Comparison of ENCODE assay signal across 20 cellular contexts in the genomic region with DNA sequence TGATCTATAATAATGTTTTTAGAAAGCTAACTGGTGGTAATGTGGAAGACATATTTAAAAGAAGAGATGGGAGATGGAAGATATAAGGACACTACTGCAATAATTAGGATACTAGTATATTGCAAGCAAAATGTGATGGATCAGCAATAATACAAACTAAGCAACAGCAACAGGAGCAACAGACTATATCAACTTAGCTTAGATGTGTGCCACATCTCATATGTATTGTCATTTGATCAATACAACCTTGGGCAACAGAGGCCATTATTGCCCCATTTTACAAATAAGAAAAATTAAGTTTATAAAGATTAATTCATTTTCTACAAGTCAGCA. TPM values are rescaled to one million over a fixed set of nuclear protein-coding genes. Genes with fewer than 3 reads are reported as not detected.
DNase-seq lines count a peak whose midpoint lies in the region; ATAC-seq and TF ChIP-seq lines count a peak whose summit lies in the region.
"Had no signal": no experiment of that assay in that cellular context is flagged by ENCODE, and none has a peak within 500 bp of the region (broad histone marks: within the 10 kb centered on the region; RNA-seq: fewer than 3 reads in every experiment).

No MANE protein-coding gene starts in this region.

- no peaks in the 10 kb centered on the region for H3K9me3 ChIP-seq in BLaER1
- no peaks in the 10 kb centered on the region for H3K9me3 ChIP-seq in SU-DHL-6 (ENCODE audit: insufficient read depth, low read length)
- no peaks in the 10 kb centered on the region for H3K9me3 ChIP-seq in heart left ventricle
- H3K9me3 ChIP-seq in ascending aorta = no peaks in the 10 kb centered on the region
- H3K9me3 ChIP-seq: sigmoid colon, SJSA1, tibial artery had no signal

- H3K27ac ChIP-seq in BLaER1 = no peak overlapping the region
- peak overlapping the region; percentile 95 for H3K27ac ChIP-seq in SU-DHL-6 (ENCODE audit: low read depth, low read length)
- H3K27ac ChIP-seq in heart left ventricle = peak overlapping the region in 3 of 12 donors; percentile 3 to 99 (median 25)
- H3K27ac ChIP-seq in ascending aorta = no peak overlapping the region
- H3K27ac ChIP-seq: sigmoid colon, SJSA1 had no signal

- H3K4me3 ChIP-seq in BLaER1 (no peak overlapping the region), GM12864 (ENCODE audit: low read depth, low read length) (peak overlapping the region; percentile 36), SU-DHL-6 (ENCODE audit: insufficient read depth, low read length, poor library complexity, severe bottlenecking) (peak overlapping the region; percentile 37), heart left ventricle (no peak overlapping the region), ascending aorta (no peak overlapping the region)
- H3K4me3 ChIP-seq: sigmoid colon, SJSA1, tibial artery had no signal

- peaks cover 46% of the 10 kb centered on the region for H3K36me3 ChIP-seq in BLaER1
- H3K36me3 ChIP-seq in SU-DHL-6 (ENCODE audit: low read length) = peaks cover 53% of the 10 kb centered on the region
- H3K36me3 ChIP-seq in heart left ventricle = peaks cover 0 to 68% (median 51%) of the 10 kb centered on the region in 9 donors
- H3K36me3 ChIP-seq in ascending aorta = peaks cover 0 to 22% of the 10 kb centered on the region in 2 donors

- H3F3A ChIP-seq in SU-DHL-6 (ENCODE audit: insufficient read depth) = peaks cover 47% of the 10 kb centered on the region

- DNase-seq in GM12864 (ENCODE audit: low read depth) (no peak), endothelial cell (ENCODE audit: low spot score) (no peak), erythroblast (lab: John Stamatoyannopoulos, UW) (no peak), heart left ventricle (no peak), ascending aorta (ENCODE audit: low spot score in 2 of 2) (no peak), occipital lobe (lab: John Stamatoyannopoulos, UW) (no peak)
- DNase-seq: activated CD4-positive, alpha-beta memory T cell treated with anti-CD3 and anti-CD28 coated beads for 36 hours; activated naive CD4-positive, alpha-beta T cell; activated T-cell treated with anti-CD3 and anti-CD28 coated beads for 4 hours; cerebellar nuclear complex; DMS79; effector CD8-positive, alpha-beta T cell; NCI-H187; NCI-H2227 treated with DMSO at 0.1 percent for 48 hours; sigmoid colon; tibial artery had no signal

- H3K27me3 Mint-ChIP-seq in endothelial cell (ENCODE audit: unreplicated experiment) = peaks cover 11% of the 10 kb centered on the region
- H3K27me3 Mint-ChIP-seq: activated CD4-positive, alpha-beta memory T cell treated with anti-CD3 and anti-CD28 coated beads for 36 hours had no signal

- peak overlapping the region; percentile 30 for H3K4me3 Mint-ChIP-seq in endothelial cell (ENCODE audit: unreplicated experiment)
- H3K4me3 Mint-ChIP-seq: activated CD4-positive, alpha-beta memory T cell treated with anti-CD3 and anti-CD28 coated beads for 36 hours had no signal

- H3K79me2 ChIP-seq in SU-DHL-6 (ENCODE audit: insufficient read depth, low read length) = peaks cover 90% of the 10 kb centered on the region

- H3K27ac Mint-ChIP-seq in endothelial cell (ENCODE audit: unreplicated experiment) = peak overlapping the region; percentile 14
- H3K27ac Mint-ChIP-seq: activated CD4-positive, alpha-beta memory T cell treated with anti-CD3 and anti-CD28 coated beads for 36 hours had no signal

- H3K4me1 ChIP-seq in BLaER1 (peaks cover 38% of the 10 kb centered on the region), heart left ventricle (peaks cover 2 to 56% (median 37%) of the 10 kb centered on the region in 12 donors), ascending aorta (peaks cover 0 to 26% of the 10 kb centered on the region in 2 donors)

- H3K4me2 ChIP-seq in BLaER1 (peak overlapping the region; percentile 36), SU-DHL-6 (ENCODE audit: low read depth, low read length, poor library complexity, severe bottlenecking) (peak overlapping the region; percentile 93)

- H3K9me3 Mint-ChIP-seq in endothelial cell (ENCODE audit: unreplicated experiment) = no peaks in the 10 kb centered on the region
- H3K9me3 Mint-ChIP-seq: activated CD4-positive, alpha-beta memory T cell treated with anti-CD3 and anti-CD28 coated beads for 36 hours had no signal

- H3K36me3 Mint-ChIP-seq in endothelial cell (ENCODE audit: low read depth, unreplicated experiment) = peaks cover 10% of the 10 kb centered on the region

- TF ChIP-seq POLR2A in erythroblast (IDR thresholded peaks at IDR 0.05; ENCODE audit: low read length) (no peak), heart left ventricle (IDR thresholded peaks at IDR 0.05) (no peak)

- peaks cover 30% of the 10 kb centered on the region for H3K4me1 Mint-ChIP-seq in endothelial cell (ENCODE audit: unreplicated experiment)

- H3K27me3 ChIP-seq in BLaER1 (no peaks in the 10 kb centered on the region), SU-DHL-6 (ENCODE audit: low read length) (no peaks in the 10 kb centered on the region), heart left ventricle (no peaks in the 10 kb centered on the region), ascending aorta (no peaks in the 10 kb centered on the region)
- H3K27me3 ChIP-seq: sigmoid colon, SJSA1, tibial artery had no signal

- TF ChIP-seq CTCF in GM12864 (IDR thresholded peaks at IDR 0.05; ENCODE audit: low read depth, low read length, missing control alignments) = no peak
- TF ChIP-seq CTCF in SU-DHL-6 (IDR thresholded peaks at IDR 0.05; ENCODE audit: insufficient read depth, low read length, poor library complexity, severe bottlenecking) = no peak
- no peak for TF ChIP-seq CTCF in endothelial cell (IDR thresholded peaks at IDR 0.05; ENCODE audit: unreplicated experiment)
- no peak for TF ChIP-seq CTCF in heart left ventricle (IDR thresholded peaks at IDR 0.05)
- TF ChIP-seq CTCF in ascending aorta (IDR thresholded peaks at IDR 0.05) = no peak

- H3K9ac ChIP-seq in BLaER1 = no peak overlapping the region
- H3K9ac ChIP-seq in SU-DHL-6 (ENCODE audit: low read length) = peak overlapping the region; percentile 96

- H3K9me2 ChIP-seq in SU-DHL-6 (replicated peaks; ENCODE audit: insufficient read depth, low read length) = no peaks in the 10 kb centered on the region

- no peak overlapping the region for H2AFZ ChIP-seq in SU-DHL-6 (ENCODE audit: low read depth, low read length, severe bottlenecking)

- intact Hi-C loops in heart left ventricle (cut with DNase I) = loop anchor here in 2 of 10 donors (10.0 kb wide), 2 partner anchors 163 to 203 kb away; no protein-coding TSS in a partner anchor
- intact Hi-C loops in ascending aorta (cut with DNase I) = no loop called here

- H4K20me1 ChIP-seq in BLaER1 (peaks cover 73% of the 10 kb centered on the region), SU-DHL-6 (ENCODE audit: low read depth, low read length) (peaks cover 2% of the 10 kb centered on the region; the same call in 1 of the 2 replicates)

- no peak for ATAC-seq in heart left ventricle
- ATAC-seq: HCT116 had no signal

RNA-seq across cellular contexts. Expression of a gene that starts 4.2 kb away (rescaled TPM):
- total RNA-seq in endothelial cell (ENCODE audit: unreplicated experiment) = 45.3 TPM
- 10 to 100 TPM; 15.3 to 61.1 (median 40.3) TPM for total RNA-seq in heart left ventricle
- 10 to 100 TPM in 1 of 2 donors, 1 to 10 TPM in 1; 9.9 to 23.8 TPM for polyA plus RNA-seq in heart left ventricle
- 16.3 TPM for total RNA-seq in ascending aorta
- 46.6 TPM for total RNA-seq in occipital lobe

Comparison
In these comparisons a context has a peak if more than half of its experiments do, and no peak if none do; other contexts are left out.
1. H3K4me3 ChIP-seq: peak in GM12864 (single experiment) and SU-DHL-6 (single experiment); none in BLaER1 (single experiment), heart left ventricle (0 of 12) and ascending aorta (0 of 2).